Comparison of ENCODE assay signal across 12 cellular contexts in genomic region chr21:34794686-34795085, GRCh38.
DNase-seq lines count a peak whose midpoint lies in the region; ATAC-seq and TF ChIP-seq lines count a peak whose summit lies in the region.
"Had no signal": no experiment of that assay in that cellular context is flagged by ENCODE, and none has a peak within 500 bp of the region (broad histone marks: within the 10 kb centered on the region; RNA-seq: fewer than 3 reads in every experiment).

No MANE protein-coding gene starts in this region.

- no peak overlapping the region for H2AK9ac ChIP-seq in IMR-90 (replicated peaks; ENCODE audit: low read depth, low read length, poor library complexity)

- in situ Hi-C loops in IMR-90 (cut with MboI; ENCODE audit: low sequenced_read_pairs), result no loop called here
- in situ Hi-C loops in mammary epithelial cell (cut with MboI; ENCODE audit: low sequenced_read_pairs in 2 of 2), result no loop called here

- peaks cover 23% of the 10 kb centered on the region for H3K9me1 ChIP-seq in IMR-90 (ENCODE audit: insufficient read depth, low read length)

- peak overlapping the region; percentile 29; the same call in 1 of the 2 replicates for H2AK5ac ChIP-seq in IMR-90 (ENCODE audit: low read depth, low read length)

- peaks cover 39 to 56% of the 10 kb centered on the region in 2 donors for H3K36me3 Mint-ChIP-seq in stimulated activated naive B cell treated with anti-CD40 and anti-IgM and Interleukin-4, amounts not matched to agents 10 μg/mL and 1 μg/mL and 100 μg/mL, for 72 hours

- H4K8ac ChIP-seq in IMR-90 (ENCODE audit: low read depth in 2 of 2, low read length in 2 of 2), result peak overlapping the region in 1 of 2 experiments; percentile 60; a peak in 2 of 4 replicates

- no peaks in the 10 kb centered on the region for H3K27me3 Mint-ChIP-seq in stimulated activated naive B cell treated with anti-CD40 and anti-IgM and Interleukin-4, amounts not matched to agents 10 μg/mL and 1 μg/mL and 100 μg/mL, for 72 hours
- H3K27me3 Mint-ChIP-seq: stimulated activated naive CD8-positive, alpha-beta T cell treated with anti-CD3 and anti-CD28 coated beads, Interleukin-15, Interleukin-2, amounts not matched to agents 100 ng/mL and 50 ng/mL, for 24 hours had no signal

- H3K9ac ChIP-seq in IMR-90 (ENCODE audit: low read depth, low read length) (no peak overlapping the region), mammary epithelial cell (ENCODE audit: insufficient read depth, low read length) (no peak overlapping the region), mucosa of rectum (ENCODE audit: low read depth in 1 of 2, low read length in 2 of 2) (peak overlapping the region; percentile 15 to 48)

- DNase-seq in IMR-90 (no peak), mammary epithelial cell (no peak), middle frontal gyrus (ENCODE audit: extremely low spot score, low spot score) (no peak), NCI-H2029 (lab: John Stamatoyannopoulos, UW) (no peak)
- no peak for DNase-seq in stimulated activated naive B cell treated with anti-CD40 and anti-IgM and Interleukin-4, amounts not matched to agents 10 μg/mL and 1 μg/mL and 100 μg/mL, for 72 hours
- DNase-seq: effector CD4-positive, alpha-beta T cell; NCI-H1930; stimulated activated CD4-positive, alpha-beta T cell treated with anti-CD3 and anti-CD28 coated beads, Interleukin-4, amount 100 ng/mL, for 4 hours had no signal

- peak overlapping the region; percentile 16 for H3K27ac Mint-ChIP-seq in stimulated activated naive B cell treated with anti-CD40 and anti-IgM and Interleukin-4, amounts not matched to agents 10 μg/mL and 1 μg/mL and 100 μg/mL, for 72 hours
- H3K27ac Mint-ChIP-seq: stimulated activated naive CD8-positive, alpha-beta T cell treated with anti-CD3 and anti-CD28 coated beads, Interleukin-15, Interleukin-2, amounts not matched to agents 100 ng/mL and 50 ng/mL, for 24 hours had no signal

- H3K4me2 ChIP-seq in IMR-90 (ENCODE audit: low read depth, low read length), result no peak overlapping the region
- no peak overlapping the region for H3K4me2 ChIP-seq in mammary epithelial cell (ENCODE audit: insufficient read depth, low read depth, low read length)

- H2BK20ac ChIP-seq in IMR-90 (ENCODE audit: low read depth, low read length), result no peak overlapping the region

- H3K9me3 Mint-ChIP-seq in stimulated activated naive B cell treated with anti-CD40 and anti-IgM and Interleukin-4, amounts not matched to agents 10 μg/mL and 1 μg/mL and 100 μg/mL, for 72 hours, result no peaks in the 10 kb centered on the region
- H3K9me3 Mint-ChIP-seq: stimulated activated naive CD8-positive, alpha-beta T cell treated with anti-CD3 and anti-CD28 coated beads, Interleukin-15, Interleukin-2, amounts not matched to agents 100 ng/mL and 50 ng/mL, for 24 hours had no signal

- peaks cover 36 to 77% of the 10 kb centered on the region in 2 experiments for H3K79me1 ChIP-seq in IMR-90 (ENCODE audit: low read depth in 1 of 2, low read length in 2 of 2)

- TF ChIP-seq POLR2A in IMR-90 (IDR thresholded peaks at IDR 0.05; ENCODE audit: low read depth, low read length), result no peak

- POLR2A ChIA-PET in IMR-90 (lab: Charles Lee; ENCODE audit: unreplicated experiment), result no interaction called here

- H3K79me2 ChIP-seq in mammary epithelial cell (ENCODE audit: insufficient read depth, low read length), result peaks cover 61% of the 10 kb centered on the region

- H3K4me3 ChIP-seq in IMR-90 (ENCODE audit: insufficient read depth, low read depth, low read length) (no peak overlapping the region), mammary epithelial cell (replicated peaks in 1 of 3; ENCODE audit: insufficient read depth in 1 of 3, low read depth in 2 of 3, low read length in 3 of 3) (no peak overlapping the region), mucosa of rectum (ENCODE audit: low read length in 2 of 2) (peak overlapping the region in 1 of 2 donors; percentile 43)
- H3K4me3 ChIP-seq: K562 had no signal

- H3K36me3 ChIP-seq in IMR-90 (ENCODE audit: control insufficient read depth, insufficient read depth, low read length) (peaks cover 54% of the 10 kb centered on the region), mammary epithelial cell (ENCODE audit: insufficient read depth, low read length) (peaks cover 58% of the 10 kb centered on the region), mucosa of rectum (ENCODE audit: control insufficient read depth in 2 of 2, insufficient read depth in 2 of 2, low read length in 2 of 2) (peaks cover 15 to 25% of the 10 kb centered on the region in 2 donors)

- 0 out of 2 replicates have a peak overlapping the region, but pooled peaks have one; percentile 10 for H4K5ac ChIP-seq in IMR-90 (ENCODE audit: low read depth, low read length)

- no peak overlapping the region for H2AFZ ChIP-seq in IMR-90 (replicated peaks; ENCODE audit: low read length, poor library complexity)
- H2AFZ ChIP-seq in mammary epithelial cell (ENCODE audit: low read depth, low read length), result no peak overlapping the region

- H4K91ac ChIP-seq in IMR-90 (ENCODE audit: insufficient read depth, low read depth, low read length), result peak overlapping the region; percentile 80; the same call in 1 of the 2 replicates

- H2BK5ac ChIP-seq in IMR-90 (ENCODE audit: low read depth, low read length, poor library complexity, severe bottlenecking), result peak overlapping the region; percentile 61

- H3K14ac ChIP-seq in IMR-90 (replicated peaks; ENCODE audit: low read depth, low read length), result peak overlapping the region; percentile 25; the same call in 1 of the 2 replicates

- BruUV-seq in IMR-90 (replicated peaks; lab: Mats Ljungman, UMichigan) (no TSS peak), mammary epithelial cell (replicated peaks; lab: Mats Ljungman, UMichigan) (no TSS peak)

- no peak for TF ChIP-seq RAD21 in IMR-90 (IDR thresholded peaks at IDR 0.05; ENCODE audit: low read length)

- H4K20me1 ChIP-seq in IMR-90 (ENCODE audit: insufficient read depth, low read length) (peaks cover 44% of the 10 kb centered on the region), mammary epithelial cell (ENCODE audit: insufficient read depth, low read length) (no peaks in the 10 kb centered on the region)

- peak overlapping the region; percentile 47; the same call in 1 of the 2 replicates for H3K4ac ChIP-seq in IMR-90 (ENCODE audit: low read depth, low read length)

- ATAC-seq in IMR-90 (ENCODE audit: low read depth) (no peak), GM21825 (IDR thresholded peaks at IDR 0.05; ENCODE audit: unreplicated experiment) (no peak)
- ATAC-seq in stimulated activated naive B cell treated with anti-CD40 and anti-IgM and Interleukin-4, amounts not matched to agents 10 μg/mL and 1 μg/mL and 100 μg/mL, for 72 hours (replicated peaks), result no peak
- ATAC-seq: K562 had no signal

- no peaks in the 10 kb centered on the region for H3K27me3 ChIP-seq in IMR-90 (ENCODE audit: control insufficient read depth, insufficient read depth, low read length)
- no peaks in the 10 kb centered on the region for H3K27me3 ChIP-seq in mammary epithelial cell (ENCODE audit: insufficient read depth, low read length)
- H3K27me3 ChIP-seq in mucosa of rectum (ENCODE audit: control insufficient read depth in 2 of 2, insufficient read depth in 2 of 2, low read length in 2 of 2), result no peaks in the 10 kb centered on the region

- peak overlapping the region; percentile 5; the same call in 1 of the 3 replicates for H2BK15ac ChIP-seq in IMR-90 (ENCODE audit: low read depth, low read length)

- intact Hi-C loops in IMR-90 (cut with micrococcal nuclease) (no loop called here), mammary epithelial cell (cut with micrococcal nuclease) (loop anchor here (1.0 to 2.0 kb wide), 3 partner anchors 19 to 87 kb away; no protein-coding TSS in a partner anchor)

- peak overlapping the region in 1 of 2 donors; percentile 14 for H3K4me3 Mint-ChIP-seq in stimulated activated naive B cell treated with anti-CD40 and anti-IgM and Interleukin-4, amounts not matched to agents 10 μg/mL and 1 μg/mL and 100 μg/mL, for 72 hours
- H3K4me3 Mint-ChIP-seq: stimulated activated naive CD8-positive, alpha-beta T cell treated with anti-CD3 and anti-CD28 coated beads, Interleukin-15, Interleukin-2, amounts not matched to agents 100 ng/mL and 50 ng/mL, for 24 hours had no signal

- H3K27ac ChIP-seq in IMR-90 (ENCODE audit: insufficient read depth, low read length), result peak overlapping the region; percentile 43; the same call in 1 of the 2 replicates
- H3K27ac ChIP-seq in mammary epithelial cell (ENCODE audit: insufficient read depth, low read depth, low read length), result peak overlapping the region; percentile 83
- peak overlapping the region; percentile 84 to 85 for H3K27ac ChIP-seq in mucosa of rectum (ENCODE audit: low read depth in 2 of 2, low read length in 2 of 2)

- H3K4me1 ChIP-seq in IMR-90 (ENCODE audit: control insufficient read depth, insufficient read depth, low read length) (peaks cover 24% of the 10 kb centered on the region), mammary epithelial cell (ENCODE audit: insufficient read depth, low read length) (peaks cover 49% of the 10 kb centered on the region), mucosa of rectum (ENCODE audit: control insufficient read depth in 2 of 2, insufficient read depth in 2 of 2, low read length in 2 of 2) (peaks cover 25 to 36% of the 10 kb centered on the region in 2 donors)

- WGBS in IMR-90 (ENCODE audit: extremely low coverage in 2 of 2, insufficient read length in 1 of 2), 2 experiments, result 90% methylated on average over 2 of the region's 7 CpGs; no CpG with 5 or more reads in 1 of the 2 experiments
- 96% methylated on average over 7 of the region's 7 CpGs for WGBS in mammary epithelial cell (ENCODE audit: low coverage, missing lambda C conversion rate)

- no peak overlapping the region for H3K18ac ChIP-seq in IMR-90 (ENCODE audit: low read depth, low read length)

- no peak overlapping the region for H3K56ac ChIP-seq in IMR-90 (ENCODE audit: extremely low read depth, insufficient read depth, low read length)

- CTCF ChIA-PET in IMR-90 (lab: Yijun Ruan, JAX), result no interaction called here
- CTCF ChIA-PET in mammary epithelial cell (lab: Charles Lee; ENCODE audit: low non-redundant PET), result no interaction called here

- dilution Hi-C loops in IMR-90 (cut with HindIII; ENCODE audit: low sequenced_read_pairs, unreplicated experiment), result no loop called here
- dilution Hi-C loops in mammary epithelial cell (cut with HindIII; ENCODE audit: low sequenced_read_pairs), result no loop called here

- peak overlapping the region; percentile 69 for H3K23ac ChIP-seq in IMR-90 (ENCODE audit: low read depth, low read length)

- H3K9me3 ChIP-seq in IMR-90 (ENCODE audit: control insufficient read depth, insufficient read depth, low read length), result no peaks in the 10 kb centered on the region
- no peaks in the 10 kb centered on the region for H3K9me3 ChIP-seq in mammary epithelial cell (replicated peaks; ENCODE audit: insufficient read depth, low read length)
- no peaks in the 10 kb centered on the region for H3K9me3 ChIP-seq in mucosa of rectum (ENCODE audit: control insufficient read depth in 2 of 2, low read length in 2 of 2)

- peak overlapping the region; percentile 13; the same call in 1 of the 2 replicates for H2BK120ac ChIP-seq in IMR-90 (ENCODE audit: low read depth, low read length)

- H3K4me1 Mint-ChIP-seq in stimulated activated naive B cell treated with anti-CD40 and anti-IgM and Interleukin-4, amounts not matched to agents 10 μg/mL and 1 μg/mL and 100 μg/mL, for 72 hours, result no peaks in the 10 kb centered on the region

- no peak for TF ChIP-seq CTCF in IMR-90 (conservative IDR thresholded peaks at IDR 0.05; ENCODE audit: low read depth, low read length)
- no peak for TF ChIP-seq CTCF in mammary epithelial cell (conservative IDR thresholded peaks at IDR 0.05 in 1 of 2, IDR thresholded peaks at IDR 0.05 in 1 of 2; ENCODE audit: extremely low read depth in 1 of 2, insufficient read depth in 1 of 2, low read depth in 1 of 2, low read length in 2 of 2)

Comparison
In these comparisons a context has a peak if more than half of its experiments do, and no peak if none do; other contexts are left out.
1. H3K9ac ChIP-seq: peak in mucosa of rectum (2 of 2); none in IMR-90 (single experiment) and mammary epithelial cell (single experiment).
2. Peak in every context shown above with its lines, with median percentiles within 50 percentile points of each other: H3K27ac ChIP-seq.